ENCODE assay signal across 1 cellular context in the genomic region with DNA sequence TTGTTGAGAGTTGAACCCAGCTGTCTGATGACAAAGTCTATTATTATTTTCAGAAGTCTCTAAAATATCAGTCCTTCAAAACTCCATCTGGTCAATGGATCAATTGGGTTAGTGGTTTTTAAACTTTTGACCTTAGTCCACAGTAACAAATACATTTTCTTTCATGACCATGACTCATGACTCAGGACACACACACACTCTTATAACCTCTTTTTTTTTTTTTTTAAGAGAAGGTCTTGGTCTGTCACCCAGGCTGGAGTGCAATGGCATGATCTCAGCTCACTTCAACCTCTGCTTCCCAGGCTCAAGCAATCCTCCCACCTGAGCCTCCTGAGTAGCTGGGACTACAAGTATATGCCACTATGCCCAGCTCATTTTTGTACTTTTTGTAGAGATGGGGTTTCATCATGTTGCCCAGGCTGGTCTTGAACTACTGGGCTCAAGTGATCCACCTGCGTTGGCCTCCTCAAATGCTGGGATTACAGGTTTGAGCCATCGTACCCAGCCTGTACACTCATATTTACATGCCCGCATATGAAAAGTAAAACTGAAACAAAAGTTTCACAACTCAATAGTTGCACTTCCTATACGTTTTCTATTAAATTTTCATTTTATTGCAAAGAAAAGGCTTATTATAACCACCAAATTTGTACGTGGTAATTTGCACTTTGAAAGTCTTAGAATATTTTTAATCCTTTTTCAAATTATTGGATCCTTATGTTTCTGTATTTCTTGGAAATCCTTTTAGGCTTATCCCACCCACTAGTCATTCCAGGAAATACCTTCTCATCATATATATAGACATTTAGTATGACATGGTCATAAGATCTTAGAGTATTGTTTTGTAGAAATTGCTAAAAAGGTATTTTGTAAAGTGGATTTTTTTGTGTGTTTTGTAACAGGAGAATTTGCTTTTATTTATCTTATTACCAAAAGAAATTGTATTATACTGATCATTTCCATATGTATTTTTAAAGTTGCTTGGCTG.
A peak's percentile ranks its signal among the peaks of the same experiment; 100 is the strongest.
TF ChIP-seq lines count a peak whose summit lies in the region.

No MANE protein-coding gene starts in this region.

TF ChIP-seq in K562, 482 proteins besides CTCF, POLR2A, EP300 and RAD21 (continued from another document and continues in another):
- TF ChIP-seq PATZ1 (CRISPR knock-in tag; IDR thresholded peaks at IDR 0.05; ENCODE audit: borderline replicate concordance) (no peak), NR2C2 (CRISPR knock-in tag; IDR thresholded peaks at IDR 0.05) (no peak), NR2C2 (tag; IDR thresholded peaks at IDR 0.05) (peak; percentile 69; the same call in 1 of the 2 replicates), CEBPB (tag; IDR thresholded peaks at IDR 0.05) (peak; percentile 19; the same call in 1 of the 2 replicates), CBFA2T2 (conservative IDR thresholded peaks at IDR 0.05) (0 out of 2 replicates have a peak, but pooled peaks have one; percentile 2), XRCC3 (IDR thresholded peaks at IDR 0.05) (no peak), EGR1 (conservative IDR thresholded peaks at IDR 0.05) (0 out of 2 replicates have a peak, but pooled peaks have one; percentile 12), HCFC1 (IDR thresholded peaks at IDR 0.05; ENCODE audit: low read depth, low read length) (no peak), LCOR (CRISPR knock-in tag; IDR thresholded peaks at IDR 0.05) (no peak), ZNF384 (IDR thresholded peaks at IDR 0.05; ENCODE audit: low read depth, low read length) (peak; percentile 83), ATF7 (IDR thresholded peaks at IDR 0.05) (no peak), BDP1 (IDR thresholded peaks at IDR 0.05; ENCODE audit: insufficient read depth, insufficient read length) (no peak), DPF2 (IDR thresholded peaks at IDR 0.05) (peak; percentile 60), RB1 (IDR thresholded peaks at IDR 0.05; ENCODE audit: low read depth) (no peak), E4F1 (CRISPR knock-in tag; IDR thresholded peaks at IDR 0.05; ENCODE audit: borderline replicate concordance) (no peak), JUND (IDR thresholded peaks at IDR 0.05; ENCODE audit: borderline replicate concordance, low read depth, low read length) (peak; percentile 66; the same call in 1 of the 2 replicates), JUND (tag; IDR thresholded peaks at IDR 0.05; ENCODE audit: borderline replicate concordance, low read depth, low read length) (peak; percentile 32; the same call in 1 of the 3 replicates), SMARCA4 (IDR thresholded peaks at IDR 0.05) (0 out of 2 replicates have a peak, but pooled peaks have one; percentile 39), ZNF696 (CRISPR knock-in tag; conservative IDR thresholded peaks at IDR 0.05) (no peak), HDAC1 (IDR thresholded peaks at IDR 0.05) (no peak), ZNF3 (CRISPR knock-in tag; IDR thresholded peaks at IDR 0.05) (no peak), PCBP2 (IDR thresholded peaks at IDR 0.05; ENCODE audit: low read depth, low read length, poor library complexity, severe bottlenecking) (no peak), SNAPC5 (CRISPR knock-in tag; IDR thresholded peaks at IDR 0.05) (no peak), ZNF140 (CRISPR knock-in tag; IDR thresholded peaks at IDR 0.05) (no peak), SRSF1 (IDR thresholded peaks at IDR 0.05; ENCODE audit: low read depth, low read length) (no peak), CREB1 (IDR thresholded peaks at IDR 0.05) (no peak), CREB1 (CRISPR knock-in tag; IDR thresholded peaks at IDR 0.05) (no peak), ZNF224 (CRISPR knock-in tag; IDR thresholded peaks at IDR 0.05) (no peak), RBM25 (IDR thresholded peaks at IDR 0.05; ENCODE audit: low read depth, low read length, severe bottlenecking) (no peak), GABPA (tag; conservative IDR thresholded peaks at IDR 0.05; ENCODE audit: low read depth) (no peak), GATAD2B (IDR thresholded peaks at IDR 0.05; ENCODE audit: borderline replicate concordance) (0 out of 2 replicates have a peak, but pooled peaks have one; percentile 5), KLF1 (tag; IDR thresholded peaks at IDR 0.05) (no peak), ZNF24 (IDR thresholded peaks at IDR 0.05) (no peak), POLR3G (IDR thresholded peaks at IDR 0.05; ENCODE audit: extremely low read depth, insufficient read length, insufficient replicate concordance) (no peak), MCM5 (IDR thresholded peaks at IDR 0.05; ENCODE audit: low read depth) (no peak), SAFB2 (IDR thresholded peaks at IDR 0.05; ENCODE audit: borderline replicate concordance, low read depth, low read length, severe bottlenecking) (no peak)
- TF ChIP-seq, protein P1, sequence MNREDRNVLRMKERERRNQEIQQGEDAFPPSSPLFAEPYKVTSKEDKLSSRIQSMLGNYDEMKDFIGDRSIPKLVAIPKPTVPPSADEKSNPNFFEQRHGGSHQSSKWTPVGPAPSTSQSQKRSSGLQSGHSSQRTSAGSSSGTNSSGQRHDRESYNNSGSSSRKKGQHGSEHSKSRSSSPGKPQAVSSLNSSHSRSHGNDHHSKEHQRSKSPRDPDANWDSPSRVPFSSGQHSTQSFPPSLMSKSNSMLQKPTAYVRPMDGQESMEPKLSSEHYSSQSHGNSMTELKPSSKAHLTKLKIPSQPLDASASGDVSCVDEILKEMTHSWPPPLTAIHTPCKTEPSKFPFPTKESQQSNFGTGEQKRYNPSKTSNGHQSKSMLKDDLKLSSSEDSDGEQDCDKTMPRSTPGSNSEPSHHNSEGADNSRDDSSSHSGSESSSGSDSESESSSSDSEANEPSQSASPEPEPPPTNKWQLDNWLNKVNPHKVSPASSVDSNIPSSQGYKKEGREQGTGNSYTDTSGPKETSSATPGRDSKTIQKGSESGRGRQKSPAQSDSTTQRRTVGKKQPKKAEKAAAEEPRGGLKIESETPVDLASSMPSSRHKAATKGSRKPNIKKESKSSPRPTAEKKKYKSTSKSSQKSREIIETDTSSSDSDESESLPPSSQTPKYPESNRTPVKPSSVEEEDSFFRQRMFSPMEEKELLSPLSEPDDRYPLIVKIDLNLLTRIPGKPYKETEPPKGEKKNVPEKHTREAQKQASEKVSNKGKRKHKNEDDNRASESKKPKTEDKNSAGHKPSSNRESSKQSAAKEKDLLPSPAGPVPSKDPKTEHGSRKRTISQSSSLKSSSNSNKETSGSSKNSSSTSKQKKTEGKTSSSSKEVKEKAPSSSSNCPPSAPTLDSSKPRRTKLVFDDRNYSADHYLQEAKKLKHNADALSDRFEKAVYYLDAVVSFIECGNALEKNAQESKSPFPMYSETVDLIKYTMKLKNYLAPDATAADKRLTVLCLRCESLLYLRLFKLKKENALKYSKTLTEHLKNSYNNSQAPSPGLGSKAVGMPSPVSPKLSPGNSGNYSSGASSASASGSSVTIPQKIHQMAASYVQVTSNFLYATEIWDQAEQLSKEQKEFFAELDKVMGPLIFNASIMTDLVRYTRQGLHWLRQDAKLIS (CRISPR knock-in tag; IDR thresholded peaks at IDR 0.05), result no peak
- TF ChIP-seq, protein P2, sequence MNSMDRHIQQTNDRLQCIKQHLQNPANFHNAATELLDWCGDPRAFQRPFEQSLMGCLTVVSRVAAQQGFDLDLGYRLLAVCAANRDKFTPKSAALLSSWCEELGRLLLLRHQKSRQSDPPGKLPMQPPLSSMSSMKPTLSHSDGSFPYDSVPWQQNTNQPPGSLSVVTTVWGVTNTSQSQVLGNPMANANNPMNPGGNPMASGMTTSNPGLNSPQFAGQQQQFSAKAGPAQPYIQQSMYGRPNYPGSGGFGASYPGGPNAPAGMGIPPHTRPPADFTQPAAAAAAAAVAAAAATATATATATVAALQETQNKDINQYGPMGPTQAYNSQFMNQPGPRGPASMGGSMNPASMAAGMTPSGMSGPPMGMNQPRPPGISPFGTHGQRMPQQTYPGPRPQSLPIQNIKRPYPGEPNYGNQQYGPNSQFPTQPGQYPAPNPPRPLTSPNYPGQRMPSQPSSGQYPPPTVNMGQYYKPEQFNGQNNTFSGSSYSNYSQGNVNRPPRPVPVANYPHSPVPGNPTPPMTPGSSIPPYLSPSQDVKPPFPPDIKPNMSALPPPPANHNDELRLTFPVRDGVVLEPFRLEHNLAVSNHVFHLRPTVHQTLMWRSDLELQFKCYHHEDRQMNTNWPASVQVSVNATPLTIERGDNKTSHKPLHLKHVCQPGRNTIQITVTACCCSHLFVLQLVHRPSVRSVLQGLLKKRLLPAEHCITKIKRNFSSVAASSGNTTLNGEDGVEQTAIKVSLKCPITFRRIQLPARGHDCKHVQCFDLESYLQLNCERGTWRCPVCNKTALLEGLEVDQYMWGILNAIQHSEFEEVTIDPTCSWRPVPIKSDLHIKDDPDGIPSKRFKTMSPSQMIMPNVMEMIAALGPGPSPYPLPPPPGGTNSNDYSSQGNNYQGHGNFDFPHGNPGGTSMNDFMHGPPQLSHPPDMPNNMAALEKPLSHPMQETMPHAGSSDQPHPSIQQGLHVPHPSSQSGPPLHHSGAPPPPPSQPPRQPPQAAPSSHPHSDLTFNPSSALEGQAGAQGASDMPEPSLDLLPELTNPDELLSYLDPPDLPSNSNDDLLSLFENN (IDR thresholded peaks at IDR 0.05; ENCODE audit: low read depth in 2 of 2, low read length in 2 of 2), result no peak
- TF ChIP-seq, protein P3, sequence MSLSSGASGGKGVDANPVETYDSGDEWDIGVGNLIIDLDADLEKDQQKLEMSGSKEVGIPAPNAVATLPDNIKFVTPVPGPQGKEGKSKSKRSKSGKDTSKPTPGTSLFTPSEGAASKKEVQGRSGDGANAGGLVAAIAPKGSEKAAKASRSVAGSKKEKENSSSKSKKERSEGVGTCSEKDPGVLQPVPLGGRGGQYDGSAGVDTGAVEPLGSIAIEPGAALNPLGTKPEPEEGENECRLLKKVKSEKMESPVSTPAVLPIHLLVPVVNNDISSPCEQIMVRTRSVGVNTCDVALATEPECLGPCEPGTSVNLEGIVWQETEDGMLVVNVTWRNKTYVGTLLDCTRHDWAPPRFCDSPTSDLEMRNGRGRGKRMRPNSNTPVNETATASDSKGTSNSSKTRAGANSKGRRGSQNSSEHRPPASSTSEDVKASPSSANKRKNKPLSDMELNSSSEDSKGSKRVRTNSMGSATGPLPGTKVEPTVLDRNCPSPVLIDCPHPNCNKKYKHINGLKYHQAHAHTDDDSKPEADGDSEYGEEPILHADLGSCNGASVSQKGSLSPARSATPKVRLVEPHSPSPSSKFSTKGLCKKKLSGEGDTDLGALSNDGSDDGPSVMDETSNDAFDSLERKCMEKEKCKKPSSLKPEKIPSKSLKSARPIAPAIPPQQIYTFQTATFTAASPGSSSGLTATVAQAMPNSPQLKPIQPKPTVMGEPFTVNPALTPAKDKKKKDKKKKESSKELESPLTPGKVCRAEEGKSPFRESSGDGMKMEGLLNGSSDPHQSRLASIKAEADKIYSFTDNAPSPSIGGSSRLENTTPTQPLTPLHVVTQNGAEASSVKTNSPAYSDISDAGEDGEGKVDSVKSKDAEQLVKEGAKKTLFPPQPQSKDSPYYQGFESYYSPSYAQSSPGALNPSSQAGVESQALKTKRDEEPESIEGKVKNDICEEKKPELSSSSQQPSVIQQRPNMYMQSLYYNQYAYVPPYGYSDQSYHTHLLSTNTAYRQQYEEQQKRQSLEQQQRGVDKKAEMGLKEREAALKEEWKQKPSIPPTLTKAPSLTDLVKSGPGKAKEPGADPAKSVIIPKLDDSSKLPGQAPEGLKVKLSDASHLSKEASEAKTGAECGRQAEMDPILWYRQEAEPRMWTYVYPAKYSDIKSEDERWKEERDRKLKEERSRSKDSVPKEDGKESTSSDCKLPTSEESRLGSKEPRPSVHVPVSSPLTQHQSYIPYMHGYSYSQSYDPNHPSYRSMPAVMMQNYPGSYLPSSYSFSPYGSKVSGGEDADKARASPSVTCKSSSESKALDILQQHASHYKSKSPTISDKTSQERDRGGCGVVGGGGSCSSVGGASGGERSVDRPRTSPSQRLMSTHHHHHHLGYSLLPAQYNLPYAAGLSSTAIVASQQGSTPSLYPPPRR (CRISPR knock-in tag; IDR thresholded peaks at IDR 0.05; ENCODE audit: borderline replicate concordance), result no peak
- TF ChIP-seq, protein P4, sequence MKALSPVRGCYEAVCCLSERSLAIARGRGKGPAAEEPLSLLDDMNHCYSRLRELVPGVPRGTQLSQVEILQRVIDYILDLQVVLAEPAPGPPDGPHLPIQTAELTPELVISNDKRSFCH (CRISPR knock-in tag; IDR thresholded peaks at IDR 0.05), result no peak
- TF ChIP-seq, protein P4 (tag; IDR thresholded peaks at IDR 0.05), result no peak
- TF ChIP-seq, protein P5, sequence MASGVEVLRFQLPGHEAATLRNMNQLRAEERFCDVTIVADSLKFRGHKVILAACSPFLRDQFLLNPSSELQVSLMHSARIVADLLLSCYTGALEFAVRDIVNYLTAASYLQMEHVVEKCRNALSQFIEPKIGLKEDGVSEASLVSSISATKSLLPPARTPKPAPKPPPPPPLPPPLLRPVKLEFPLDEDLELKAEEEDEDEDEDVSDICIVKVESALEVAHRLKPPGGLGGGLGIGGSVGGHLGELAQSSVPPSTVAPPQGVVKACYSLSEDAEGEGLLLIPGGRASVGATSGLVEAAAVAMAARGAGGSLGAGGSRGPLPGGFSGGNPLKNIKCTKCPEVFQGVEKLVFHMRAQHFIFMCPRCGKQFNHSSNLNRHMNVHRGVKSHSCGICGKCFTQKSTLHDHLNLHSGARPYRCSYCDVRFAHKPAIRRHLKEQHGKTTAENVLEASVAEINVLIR (CRISPR knock-in tag; IDR thresholded peaks at IDR 0.05), result no peak
